Comparison of ENCODE assay signal across 1 cellular context in the genomic region with DNA sequence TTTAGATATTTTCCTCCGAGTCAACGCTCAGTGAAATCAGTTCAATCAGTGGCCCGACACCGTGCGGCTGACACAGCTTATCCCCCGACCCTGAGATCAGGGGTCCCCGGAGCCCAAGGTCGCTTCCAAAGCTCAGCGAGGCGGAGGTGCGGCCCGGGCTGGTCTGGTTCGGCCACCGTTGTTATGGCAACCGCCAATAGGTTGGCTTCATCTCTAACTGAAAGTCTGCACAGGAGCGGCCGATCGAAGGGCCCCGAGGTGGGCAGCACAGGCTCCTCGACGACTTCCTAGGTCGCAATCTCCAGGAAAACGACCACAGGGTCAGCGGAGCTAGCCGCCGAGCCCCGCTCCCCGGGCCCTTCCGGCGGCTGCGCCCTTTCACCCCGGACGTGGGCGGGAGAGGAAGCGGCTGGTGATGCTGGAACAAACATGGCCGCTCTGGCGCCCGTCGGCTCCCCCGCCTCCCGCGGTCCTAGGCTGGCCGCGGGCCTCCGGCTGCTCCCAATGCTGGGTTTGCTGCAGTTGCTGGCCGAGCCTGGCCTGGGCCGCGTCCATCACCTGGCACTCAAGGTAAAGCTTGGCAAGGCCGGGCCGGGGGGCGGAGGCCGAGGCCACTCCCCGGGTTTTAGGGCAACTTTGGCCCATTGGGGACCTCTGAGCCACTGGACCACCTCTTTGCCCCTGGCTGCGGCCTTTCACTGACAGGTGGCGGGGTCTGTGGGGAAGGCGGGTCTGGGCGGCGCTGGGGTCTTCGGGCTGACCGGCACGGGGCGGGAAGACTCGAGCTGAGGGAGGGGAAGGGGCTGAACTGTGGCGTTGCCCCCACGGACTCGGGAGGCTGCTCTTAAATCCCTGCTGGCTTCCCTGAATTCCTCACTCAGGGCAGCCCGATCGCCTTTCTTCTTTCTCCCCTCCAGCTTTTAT.
A peak's percentile ranks its signal among the peaks of the same experiment; 100 is the strongest.
TF ChIP-seq lines count a peak whose summit lies in the region.

TSS of gene GPR107 (plus strand) at position 403 of the 924 bp plus-strand sequence. CDS start at position 430, 27 bp downstream.

TF ChIP-seq in HepG2, 621 proteins besides CTCF, POLR2A, EP300 and RAD21 (continued from another document and continues in another):
- TF ChIP-seq MATR3 (CRISPR knock-in tag; IDR thresholded peaks at IDR 0.05) = no peak
- TF ChIP-seq, protein P1, sequence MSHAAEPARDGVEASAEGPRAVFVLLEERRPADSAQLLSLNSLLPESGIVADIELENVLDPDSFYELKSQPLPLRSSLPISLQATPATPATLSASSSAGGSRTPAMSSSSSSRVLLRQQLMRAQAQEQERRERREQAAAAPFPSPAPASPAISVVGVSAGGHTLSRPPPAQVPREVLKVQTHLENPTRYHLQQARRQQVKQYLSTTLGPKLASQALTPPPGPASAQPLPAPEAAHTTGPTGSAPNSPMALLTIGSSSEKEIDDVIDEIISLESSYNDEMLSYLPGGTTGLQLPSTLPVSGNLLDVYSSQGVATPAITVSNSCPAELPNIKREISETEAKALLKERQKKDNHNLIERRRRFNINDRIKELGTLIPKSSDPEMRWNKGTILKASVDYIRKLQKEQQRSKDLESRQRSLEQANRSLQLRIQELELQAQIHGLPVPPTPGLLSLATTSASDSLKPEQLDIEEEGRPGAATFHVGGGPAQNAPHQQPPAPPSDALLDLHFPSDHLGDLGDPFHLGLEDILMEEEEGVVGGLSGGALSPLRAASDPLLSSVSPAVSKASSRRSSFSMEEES (CRISPR knock-in tag; IDR thresholded peaks at IDR 0.05) = no peak; the same call in 1 of the 2 replicates
- TF ChIP-seq PHF5A (CRISPR knock-in tag; IDR thresholded peaks at IDR 0.05; ENCODE audit: low read depth, unreplicated experiment) = no peak
- TF ChIP-seq STAG1 (CRISPR knock-in tag; IDR thresholded peaks at IDR 0.05) = no peak
- TF ChIP-seq PHB2 (IDR thresholded peaks at IDR 0.05; ENCODE audit: partially characterized antibody) = no peak
- TF ChIP-seq HMGA1 (CRISPR knock-in tag; conservative IDR thresholded peaks at IDR 0.05) = no peak
- peak; percentile 72 for TF ChIP-seq ZNF407 (CRISPR knock-in tag; IDR thresholded peaks at IDR 0.05; ENCODE audit: not compliant biosample characterization)
- no peak for TF ChIP-seq CC2D1A (CRISPR knock-in tag; IDR thresholded peaks at IDR 0.05)
- TF ChIP-seq, protein P2, sequence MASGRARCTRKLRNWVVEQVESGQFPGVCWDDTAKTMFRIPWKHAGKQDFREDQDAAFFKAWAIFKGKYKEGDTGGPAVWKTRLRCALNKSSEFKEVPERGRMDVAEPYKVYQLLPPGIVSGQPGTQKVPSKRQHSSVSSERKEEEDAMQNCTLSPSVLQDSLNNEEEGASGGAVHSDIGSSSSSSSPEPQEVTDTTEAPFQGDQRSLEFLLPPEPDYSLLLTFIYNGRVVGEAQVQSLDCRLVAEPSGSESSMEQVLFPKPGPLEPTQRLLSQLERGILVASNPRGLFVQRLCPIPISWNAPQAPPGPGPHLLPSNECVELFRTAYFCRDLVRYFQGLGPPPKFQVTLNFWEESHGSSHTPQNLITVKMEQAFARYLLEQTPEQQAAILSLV (CRISPR knock-in tag; IDR thresholded peaks at IDR 0.05; ENCODE audit: borderline replicate concordance) = peak; percentile 53; the same call in 1 of the 2 replicates
- TF ChIP-seq DR1 (CRISPR knock-in tag; IDR thresholded peaks at IDR 0.05) = 0 out of 2 replicates have a peak, but pooled peaks have one; percentile 42
- TF ChIP-seq KLF6 (CRISPR knock-in tag; IDR thresholded peaks at IDR 0.05) = 0 out of 2 replicates have a peak, but pooled peaks have one; percentile 61
- TF ChIP-seq HNRNPL (IDR thresholded peaks at IDR 0.05; ENCODE audit: low read depth, low read length) = no peak
- no peak for TF ChIP-seq BATF2 (CRISPR knock-in tag; IDR thresholded peaks at IDR 0.05)
- no peak for TF ChIP-seq ZFP36 (IDR thresholded peaks at IDR 0.05; ENCODE audit: borderline replicate concordance, low read depth, low read length, partially characterized antibody)
- TF ChIP-seq ZFP82 (CRISPR knock-in tag; IDR thresholded peaks at IDR 0.05; ENCODE audit: borderline replicate concordance) = 0 out of 2 replicates have a peak, but pooled peaks have one; percentile 63
- no peak for TF ChIP-seq ZSCAN22 (CRISPR knock-in tag; IDR thresholded peaks at IDR 0.05)
- TF ChIP-seq AHR (CRISPR knock-in tag; IDR thresholded peaks at IDR 0.05) = no peak
- TF ChIP-seq ZNF83 (CRISPR knock-in tag; IDR thresholded peaks at IDR 0.05; ENCODE audit: borderline replicate concordance) = no peak; the same call in 1 of the 2 replicates
- TF ChIP-seq ZNF737 (CRISPR knock-in tag; IDR thresholded peaks at IDR 0.05; ENCODE audit: borderline replicate concordance) = no peak
- peak; percentile 48; the same call in 1 of the 2 replicates for TF ChIP-seq BCL3 (CRISPR knock-in tag; IDR thresholded peaks at IDR 0.05)
- TF ChIP-seq ZNF34 (CRISPR knock-in tag; IDR thresholded peaks at IDR 0.05; ENCODE audit: borderline replicate concordance) = no peak
- peak; percentile 97 for TF ChIP-seq YY1 (IDR thresholded peaks at IDR 0.05; ENCODE audit: insufficient read depth, insufficient replicate concordance, low read depth, low read length)
- TF ChIP-seq JUN (CRISPR knock-in tag; IDR thresholded peaks at IDR 0.05) = no peak
- 0 out of 2 replicates have a peak, but pooled peaks have one; percentile 50 for TF ChIP-seq DZIP1 (CRISPR knock-in tag; IDR thresholded peaks at IDR 0.05)
- peak; percentile 91 for TF ChIP-seq ZFY (CRISPR knock-in tag; IDR thresholded peaks at IDR 0.05)
- TF ChIP-seq CENPT (CRISPR knock-in tag; IDR thresholded peaks at IDR 0.05; ENCODE audit: low read depth) = no peak
- TF ChIP-seq GRHL1 (CRISPR knock-in tag; conservative IDR thresholded peaks at IDR 0.05) = no peak
- no peak for TF ChIP-seq ZMAT5 (CRISPR knock-in tag; IDR thresholded peaks at IDR 0.05; ENCODE audit: borderline replicate concordance, low read depth)
- TF ChIP-seq PTBP1 (IDR thresholded peaks at IDR 0.05; ENCODE audit: low read depth, low read length, poor library complexity, severe bottlenecking) = no peak
- TF ChIP-seq TEAD2 (CRISPR knock-in tag; IDR thresholded peaks at IDR 0.05) = no peak
- peak; percentile 74; the same call in 1 of the 2 replicates for TF ChIP-seq ZNF563 (CRISPR knock-in tag; IDR thresholded peaks at IDR 0.05)
- 0 out of 2 replicates have a peak, but pooled peaks have one; percentile 40 for TF ChIP-seq CAMTA2 (CRISPR knock-in tag; IDR thresholded peaks at IDR 0.05; ENCODE audit: borderline replicate concordance)
- no peak for TF ChIP-seq TBP (CRISPR knock-in tag; IDR thresholded peaks at IDR 0.05)
- peak; percentile 77; the same call in 1 of the 2 replicates for TF ChIP-seq ZNF703 (CRISPR knock-in tag; IDR thresholded peaks at IDR 0.05; ENCODE audit: borderline replicate concordance)
- TF ChIP-seq, protein P3, sequence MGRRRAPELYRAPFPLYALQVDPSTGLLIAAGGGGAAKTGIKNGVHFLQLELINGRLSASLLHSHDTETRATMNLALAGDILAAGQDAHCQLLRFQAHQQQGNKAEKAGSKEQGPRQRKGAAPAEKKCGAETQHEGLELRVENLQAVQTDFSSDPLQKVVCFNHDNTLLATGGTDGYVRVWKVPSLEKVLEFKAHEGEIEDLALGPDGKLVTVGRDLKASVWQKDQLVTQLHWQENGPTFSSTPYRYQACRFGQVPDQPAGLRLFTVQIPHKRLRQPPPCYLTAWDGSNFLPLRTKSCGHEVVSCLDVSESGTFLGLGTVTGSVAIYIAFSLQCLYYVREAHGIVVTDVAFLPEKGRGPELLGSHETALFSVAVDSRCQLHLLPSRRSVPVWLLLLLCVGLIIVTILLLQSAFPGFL (CRISPR knock-in tag; IDR thresholded peaks at IDR 0.05) = no peak
- no peak for TF ChIP-seq ZNF468 (CRISPR knock-in tag; IDR thresholded peaks at IDR 0.05)
